ENCODE assay signal across 8 cellular contexts in the genomic region with DNA sequence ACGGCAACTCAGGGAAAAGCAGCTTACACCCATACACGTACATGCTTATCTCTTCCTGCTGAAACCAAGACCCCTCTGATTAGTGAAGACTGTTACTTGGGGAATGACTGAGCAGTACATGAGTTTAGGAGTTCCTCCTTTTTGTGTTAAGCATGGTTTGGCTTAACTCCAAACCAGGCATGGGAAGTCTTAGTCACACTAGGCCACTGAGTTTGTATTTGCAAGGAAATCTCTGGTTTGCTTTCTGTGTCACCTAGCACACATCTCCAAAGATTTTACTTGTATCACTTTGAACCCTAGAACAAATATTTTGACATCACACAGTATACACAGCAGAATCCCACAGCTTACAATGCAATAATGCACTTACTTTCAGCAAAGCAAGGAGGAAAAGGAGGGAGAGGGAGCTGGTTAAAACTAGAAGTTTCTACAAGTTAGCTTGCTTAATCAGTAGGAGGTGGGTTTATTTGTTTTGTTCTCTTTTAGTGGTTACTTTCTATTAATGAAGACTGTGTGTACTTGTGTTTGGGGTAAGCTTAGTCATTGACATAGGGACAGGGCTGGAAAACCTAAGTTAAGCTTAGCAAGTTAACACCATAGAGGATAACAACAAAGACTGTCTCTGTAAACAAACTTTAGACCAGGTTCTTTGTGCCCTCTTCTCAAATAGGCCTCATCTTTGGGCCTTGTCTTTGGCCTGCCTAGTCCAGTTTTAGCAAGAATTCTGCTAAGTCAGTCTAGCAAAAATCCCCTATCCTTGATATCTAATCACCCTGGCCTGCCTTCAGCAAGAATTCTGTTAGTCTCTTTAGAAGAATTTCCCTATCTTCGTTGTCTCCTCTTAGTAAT.
DNase-seq lines count a peak whose midpoint lies in the region; ATAC-seq and TF ChIP-seq lines count a peak whose summit lies in the region.

No MANE protein-coding gene starts in this region.

- ATAC-seq in Right ventricle myocardium inferior (peak; percentile 63), WTC11 (no peak), GM19455 (IDR thresholded peaks at IDR 0.05; ENCODE audit: unreplicated experiment) (no peak)
- peak; percentile 68 to 90 for ATAC-seq in stimulated activated naive B cell treated with anti-CD40 and anti-IgM and Interleukin-4, amounts not matched to agents 10 μg/mL and 1 μg/mL and 100 μg/mL, for 72 hours (replicated peaks)

- DNase-seq in Right ventricle myocardium inferior (ENCODE audit: missing footprints) (no peak), right atrium auricular region (ENCODE audit: low spot score) (no peak), HPDE6-E6E7 (ENCODE audit: extremely low spot score) (peak; percentile 44), WTC11 (ENCODE audit: low spot score) (no peak), immature natural killer cell (peak in 1 of 3 donors; percentile 7), NCI-H187 (lab: John Stamatoyannopoulos, UW) (no peak)
- DNase-seq in stimulated activated naive B cell treated with anti-CD40 and anti-IgM and Interleukin-4, amounts not matched to agents 10 μg/mL and 1 μg/mL and 100 μg/mL, for 72 hours, result peak; percentile 13

- H3K36me3 Mint-ChIP-seq in WTC11 (no peaks in the 10 kb centered on the region), immature natural killer cell (no peaks in the 10 kb centered on the region)
- no peaks in the 10 kb centered on the region for H3K36me3 Mint-ChIP-seq in stimulated activated naive B cell treated with anti-CD40 and anti-IgM and Interleukin-4, amounts not matched to agents 10 μg/mL and 1 μg/mL and 100 μg/mL, for 72 hours

- H3K4me3 ChIP-seq in right atrium auricular region, result no peak overlapping the region

- CTCF ChIA-PET in WTC11 (lab: Charles Lee), result interaction anchor here (1.0 to 4.8 kb wide), 9 partner anchors 9 to 229 kb away, joined by 3 to 54 read pairs (median 7); no protein-coding TSS in a partner anchor

- H3K9me3 ChIP-seq in right atrium auricular region, result no peaks in the 10 kb centered on the region

- H3K27me3 Mint-ChIP-seq in WTC11 (ENCODE audit: low read depth), result no peaks in the 10 kb centered on the region
- peaks cover 0 to 4% (median 2%) of the 10 kb centered on the region in 3 donors for H3K27me3 Mint-ChIP-seq in immature natural killer cell (ENCODE audit: low read depth in 3 of 3)
- H3K27me3 Mint-ChIP-seq in stimulated activated naive B cell treated with anti-CD40 and anti-IgM and Interleukin-4, amounts not matched to agents 10 μg/mL and 1 μg/mL and 100 μg/mL, for 72 hours, result peaks cover 5 to 11% of the 10 kb centered on the region in 2 donors

- H3K9me3 Mint-ChIP-seq in WTC11 (no peaks in the 10 kb centered on the region), immature natural killer cell (no peaks in the 10 kb centered on the region)
- no peaks in the 10 kb centered on the region for H3K9me3 Mint-ChIP-seq in stimulated activated naive B cell treated with anti-CD40 and anti-IgM and Interleukin-4, amounts not matched to agents 10 μg/mL and 1 μg/mL and 100 μg/mL, for 72 hours

- H3K27ac Mint-ChIP-seq in WTC11 (no peak overlapping the region), immature natural killer cell (peak overlapping the region; percentile 16 to 85 (median 44))
- H3K27ac Mint-ChIP-seq in stimulated activated naive B cell treated with anti-CD40 and anti-IgM and Interleukin-4, amounts not matched to agents 10 μg/mL and 1 μg/mL and 100 μg/mL, for 72 hours, result no peak overlapping the region

- no peak for TF ChIP-seq CTCF in right atrium auricular region (IDR thresholded peaks at IDR 0.05)
- no peak for TF ChIP-seq CTCF in WTC11 (IDR thresholded peaks at IDR 0.05)

- H3K27ac ChIP-seq in right atrium auricular region, result peak overlapping the region in 1 of 2 donors; percentile 50

- H3K27me3 ChIP-seq in right atrium auricular region, result no peaks in the 10 kb centered on the region

- peaks cover 0 to 8% of the 10 kb centered on the region in 2 donors for H3K4me1 ChIP-seq in right atrium auricular region

- H3K4me1 Mint-ChIP-seq in WTC11, result peaks cover 60% of the 10 kb centered on the region
- peaks cover 28 to 37% of the 10 kb centered on the region in 2 donors for H3K4me1 Mint-ChIP-seq in immature natural killer cell
- peaks cover 9 to 12% of the 10 kb centered on the region in 2 donors for H3K4me1 Mint-ChIP-seq in stimulated activated naive B cell treated with anti-CD40 and anti-IgM and Interleukin-4, amounts not matched to agents 10 μg/mL and 1 μg/mL and 100 μg/mL, for 72 hours

- POLR2A ChIA-PET in WTC11 (lab: Charles Lee), result no interaction called here

- intact Hi-C loops in Right ventricle myocardium inferior (cut with DNase I), result no loop called here

- H3K36me3 ChIP-seq in right atrium auricular region, result no peaks in the 10 kb centered on the region

- H3K4me3 Mint-ChIP-seq in WTC11, result no peak overlapping the region
- peak overlapping the region; percentile 9 to 39 (median 34) for H3K4me3 Mint-ChIP-seq in immature natural killer cell
- H3K4me3 Mint-ChIP-seq in stimulated activated naive B cell treated with anti-CD40 and anti-IgM and Interleukin-4, amounts not matched to agents 10 μg/mL and 1 μg/mL and 100 μg/mL, for 72 hours, result no peak overlapping the region

TF ChIP-seq in WTC11, 78 proteins besides CTCF, POLR2A, EP300 and RAD21:
- TF ChIP-seq, protein P1, sequence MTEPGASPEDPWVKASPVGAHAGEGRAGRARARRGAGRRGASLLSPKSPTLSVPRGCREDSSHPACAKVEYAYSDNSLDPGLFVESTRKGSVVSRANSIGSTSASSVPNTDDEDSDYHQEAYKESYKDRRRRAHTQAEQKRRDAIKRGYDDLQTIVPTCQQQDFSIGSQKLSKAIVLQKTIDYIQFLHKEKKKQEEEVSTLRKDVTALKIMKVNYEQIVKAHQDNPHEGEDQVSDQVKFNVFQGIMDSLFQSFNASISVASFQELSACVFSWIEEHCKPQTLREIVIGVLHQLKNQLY (CRISPR knock-in tag; IDR thresholded peaks at IDR 0.05), result no peak
- peak; percentile 94 for TF ChIP-seq GABPB1 (CRISPR knock-in tag; IDR thresholded peaks at IDR 0.05)

Comparison
In these comparisons a context has a peak if more than half of its experiments do, and no peak if none do; other contexts are left out.
1. ATAC-seq: peak in Right ventricle myocardium inferior (single experiment) and stimulated activated naive B cell treated with anti-CD40 and anti-IgM and Interleukin-4, amounts not matched to agents 10 μg/mL and 1 μg/mL and 100 μg/mL, for 72 hours (2 of 2); none in WTC11 (single experiment) and GM19455 (single experiment).
2. DNase-seq: peak in HPDE6-E6E7 (single experiment) and stimulated activated naive B cell treated with anti-CD40 and anti-IgM and Interleukin-4, amounts not matched to agents 10 μg/mL and 1 μg/mL and 100 μg/mL, for 72 hours (single experiment); none in Right ventricle myocardium inferior (single experiment), right atrium auricular region (single experiment), WTC11 (single experiment) and NCI-H187 (0 of 2).
3. H3K27ac Mint-ChIP-seq: peak in immature natural killer cell (6 of 6); none in WTC11 (single experiment) and stimulated activated naive B cell treated with anti-CD40 and anti-IgM and Interleukin-4, amounts not matched to agents 10 μg/mL and 1 μg/mL and 100 μg/mL, for 72 hours (single experiment).
4. H3K4me3 Mint-ChIP-seq: peak in immature natural killer cell (5 of 5); none in WTC11 (single experiment) and stimulated activated naive B cell treated with anti-CD40 and anti-IgM and Interleukin-4, amounts not matched to agents 10 μg/mL and 1 μg/mL and 100 μg/mL, for 72 hours (0 of 2).